In genomic region chr13:99053636-99054233, GRCh38 we compare ENCODE assay signal across 1 cellular context.
A peak's percentile ranks its signal among the peaks of the same experiment; 100 is the strongest.
TF ChIP-seq lines count a peak whose summit lies in the region.

No MANE protein-coding gene starts in this region.

TF ChIP-seq in K562, 482 proteins besides CTCF, POLR2A, EP300 and RAD21 (continued from another document and continues in another):
- TF ChIP-seq NCOA6 (IDR thresholded peaks at IDR 0.05) (no peak), FOXP1 (CRISPR knock-in tag; IDR thresholded peaks at IDR 0.05) (no peak), GMEB1 (CRISPR knock-in tag; IDR thresholded peaks at IDR 0.05) (no peak), ZSCAN29 (IDR thresholded peaks at IDR 0.05) (no peak), CSDE1 (IDR thresholded peaks at IDR 0.05) (no peak), KLF13 (tag; IDR thresholded peaks at IDR 0.05; ENCODE audit: borderline replicate concordance, low read depth) (no peak), ZNF644 (tag; IDR thresholded peaks at IDR 0.05; ENCODE audit: low read depth) (no peak), ILK (tag; IDR thresholded peaks at IDR 0.05; ENCODE audit: borderline replicate concordance, low read depth) (no peak), MXI1 (IDR thresholded peaks at IDR 0.05; ENCODE audit: low read depth, low read length) (no peak), ZNF592 (IDR thresholded peaks at IDR 0.05) (0 out of 2 replicates have a peak, but pooled peaks have one; percentile 10), FUS (optimal IDR thresholded peaks at IDR 0.05; ENCODE audit: low read depth, low read length) (no peak), CHD1 (IDR thresholded peaks at IDR 0.05; ENCODE audit: low read length) (no peak), ZNF253 (CRISPR knock-in tag; conservative IDR thresholded peaks at IDR 0.05) (no peak), SIRT6 (IDR thresholded peaks at IDR 0.05; ENCODE audit: low read depth, low read length) (no peak), ASH1L (IDR thresholded peaks at IDR 0.05; ENCODE audit: borderline replicate concordance, low read depth, partially characterized antibody) (no peak), ERF (CRISPR knock-in tag; IDR thresholded peaks at IDR 0.05) (no peak), NCOA2 (IDR thresholded peaks at IDR 0.05; ENCODE audit: partially characterized antibody in 2 of 2) (peak in 1 of 2 experiments; percentile 54), TCF7L2 (IDR thresholded peaks at IDR 0.05; ENCODE audit: low read depth, low read length) (no peak), RBM34 (IDR thresholded peaks at IDR 0.05; ENCODE audit: borderline replicate concordance, insufficient read depth, low read length) (no peak), ZKSCAN3 (CRISPR knock-in tag; IDR thresholded peaks at IDR 0.05) (no peak), HOXB6 (CRISPR knock-in tag; IDR thresholded peaks at IDR 0.05; ENCODE audit: borderline replicate concordance) (no peak), YBX1 (IDR thresholded peaks at IDR 0.05) (no peak), TFAM (CRISPR knock-in tag; conservative IDR thresholded peaks at IDR 0.05) (no peak), TSC22D4 (tag; IDR thresholded peaks at IDR 0.05) (no peak), TOE1 (IDR thresholded peaks at IDR 0.05; ENCODE audit: borderline replicate concordance) (no peak), TOE1 (CRISPR knock-in tag; IDR thresholded peaks at IDR 0.05; ENCODE audit: borderline replicate concordance, low read depth) (no peak), STAG1 (CRISPR knock-in tag; IDR thresholded peaks at IDR 0.05; ENCODE audit: borderline replicate concordance) (no peak), ZNF124 (CRISPR knock-in tag; IDR thresholded peaks at IDR 0.05) (no peak), SP2 (IDR thresholded peaks at IDR 0.05; ENCODE audit: extremely low read depth, low read depth, low read length, poor library complexity, severe bottlenecking) (no peak), ZNF134 (CRISPR knock-in tag; conservative IDR thresholded peaks at IDR 0.05) (no peak), HDAC3 (IDR thresholded peaks at IDR 0.05; ENCODE audit: borderline replicate concordance, partially characterized antibody) (peak; percentile 80), PCBP2 (IDR thresholded peaks at IDR 0.05; ENCODE audit: low read depth, low read length, poor library complexity, severe bottlenecking) (no peak), ZNF232 (CRISPR knock-in tag; IDR thresholded peaks at IDR 0.05) (no peak), KLF10 (CRISPR knock-in tag; IDR thresholded peaks at IDR 0.05) (no peak)
- TF ChIP-seq, protein P1, sequence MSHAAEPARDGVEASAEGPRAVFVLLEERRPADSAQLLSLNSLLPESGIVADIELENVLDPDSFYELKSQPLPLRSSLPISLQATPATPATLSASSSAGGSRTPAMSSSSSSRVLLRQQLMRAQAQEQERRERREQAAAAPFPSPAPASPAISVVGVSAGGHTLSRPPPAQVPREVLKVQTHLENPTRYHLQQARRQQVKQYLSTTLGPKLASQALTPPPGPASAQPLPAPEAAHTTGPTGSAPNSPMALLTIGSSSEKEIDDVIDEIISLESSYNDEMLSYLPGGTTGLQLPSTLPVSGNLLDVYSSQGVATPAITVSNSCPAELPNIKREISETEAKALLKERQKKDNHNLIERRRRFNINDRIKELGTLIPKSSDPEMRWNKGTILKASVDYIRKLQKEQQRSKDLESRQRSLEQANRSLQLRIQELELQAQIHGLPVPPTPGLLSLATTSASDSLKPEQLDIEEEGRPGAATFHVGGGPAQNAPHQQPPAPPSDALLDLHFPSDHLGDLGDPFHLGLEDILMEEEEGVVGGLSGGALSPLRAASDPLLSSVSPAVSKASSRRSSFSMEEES (CRISPR knock-in tag; IDR thresholded peaks at IDR 0.05), result no peak
- TF ChIP-seq, protein P2, sequence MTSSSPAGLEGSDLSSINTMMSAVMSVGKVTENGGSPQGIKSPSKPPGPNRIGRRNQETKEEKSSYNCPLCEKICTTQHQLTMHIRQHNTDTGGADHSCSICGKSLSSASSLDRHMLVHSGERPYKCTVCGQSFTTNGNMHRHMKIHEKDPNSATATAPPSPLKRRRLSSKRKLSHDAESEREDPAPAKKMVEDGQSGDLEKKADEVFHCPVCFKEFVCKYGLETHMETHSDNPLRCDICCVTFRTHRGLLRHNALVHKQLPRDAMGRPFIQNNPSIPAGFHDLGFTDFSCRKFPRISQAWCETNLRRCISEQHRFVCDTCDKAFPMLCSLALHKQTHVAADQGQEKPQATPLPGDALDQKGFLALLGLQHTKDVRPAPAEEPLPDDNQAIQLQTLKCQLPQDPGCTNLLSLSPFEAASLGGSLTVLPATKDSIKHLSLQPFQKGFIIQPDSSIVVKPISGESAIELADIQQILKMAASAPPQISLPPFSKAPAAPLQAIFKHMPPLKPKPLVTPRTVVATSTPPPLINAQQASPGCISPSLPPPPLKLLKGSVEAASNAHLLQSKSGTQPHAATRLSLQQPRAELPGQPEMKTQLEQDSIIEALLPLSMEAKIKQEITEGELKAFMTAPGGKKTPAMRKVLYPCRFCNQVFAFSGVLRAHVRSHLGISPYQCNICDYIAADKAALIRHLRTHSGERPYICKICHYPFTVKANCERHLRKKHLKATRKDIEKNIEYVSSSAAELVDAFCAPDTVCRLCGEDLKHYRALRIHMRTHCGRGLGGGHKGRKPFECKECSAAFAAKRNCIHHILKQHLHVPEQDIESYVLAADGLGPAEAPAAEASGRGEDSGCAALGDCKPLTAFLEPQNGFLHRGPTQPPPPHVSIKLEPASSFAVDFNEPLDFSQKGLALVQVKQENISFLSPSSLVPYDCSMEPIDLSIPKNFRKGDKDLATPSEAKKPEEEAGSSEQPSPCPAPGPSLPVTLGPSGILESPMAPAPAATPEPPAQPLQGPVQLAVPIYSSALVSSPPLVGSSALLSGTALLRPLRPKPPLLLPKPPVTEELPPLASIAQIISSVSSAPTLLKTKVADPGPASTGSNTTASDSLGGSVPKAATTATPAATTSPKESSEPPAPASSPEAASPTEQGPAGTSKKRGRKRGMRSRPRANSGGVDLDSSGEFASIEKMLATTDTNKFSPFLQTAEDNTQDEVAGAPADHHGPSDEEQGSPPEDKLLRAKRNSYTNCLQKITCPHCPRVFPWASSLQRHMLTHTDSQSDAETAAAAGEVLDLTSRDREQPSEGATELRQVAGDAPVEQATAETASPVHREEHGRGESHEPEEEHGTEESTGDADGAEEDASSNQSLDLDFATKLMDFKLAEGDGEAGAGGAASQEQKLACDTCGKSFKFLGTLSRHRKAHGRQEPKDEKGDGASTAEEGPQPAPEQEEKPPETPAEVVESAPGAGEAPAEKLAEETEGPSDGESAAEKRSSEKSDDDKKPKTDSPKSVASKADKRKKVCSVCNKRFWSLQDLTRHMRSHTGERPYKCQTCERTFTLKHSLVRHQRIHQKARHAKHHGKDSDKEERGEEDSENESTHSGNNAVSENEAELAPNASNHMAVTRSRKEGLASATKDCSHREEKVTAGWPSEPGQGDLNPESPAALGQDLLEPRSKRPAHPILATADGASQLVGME (CRISPR knock-in tag; IDR thresholded peaks at IDR 0.05), result no peak
- TF ChIP-seq, protein P3, sequence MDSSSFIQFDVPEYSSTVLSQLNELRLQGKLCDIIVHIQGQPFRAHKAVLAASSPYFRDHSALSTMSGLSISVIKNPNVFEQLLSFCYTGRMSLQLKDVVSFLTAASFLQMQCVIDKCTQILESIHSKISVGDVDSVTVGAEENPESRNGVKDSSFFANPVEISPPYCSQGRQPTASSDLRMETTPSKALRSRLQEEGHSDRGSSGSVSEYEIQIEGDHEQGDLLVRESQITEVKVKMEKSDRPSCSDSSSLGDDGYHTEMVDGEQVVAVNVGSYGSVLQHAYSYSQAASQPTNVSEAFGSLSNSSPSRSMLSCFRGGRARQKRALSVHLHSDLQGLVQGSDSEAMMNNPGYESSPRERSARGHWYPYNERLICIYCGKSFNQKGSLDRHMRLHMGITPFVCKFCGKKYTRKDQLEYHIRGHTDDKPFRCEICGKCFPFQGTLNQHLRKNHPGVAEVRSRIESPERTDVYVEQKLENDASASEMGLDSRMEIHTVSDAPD (CRISPR knock-in tag; IDR thresholded peaks at IDR 0.05), result no peak
- TF ChIP-seq, protein P4, sequence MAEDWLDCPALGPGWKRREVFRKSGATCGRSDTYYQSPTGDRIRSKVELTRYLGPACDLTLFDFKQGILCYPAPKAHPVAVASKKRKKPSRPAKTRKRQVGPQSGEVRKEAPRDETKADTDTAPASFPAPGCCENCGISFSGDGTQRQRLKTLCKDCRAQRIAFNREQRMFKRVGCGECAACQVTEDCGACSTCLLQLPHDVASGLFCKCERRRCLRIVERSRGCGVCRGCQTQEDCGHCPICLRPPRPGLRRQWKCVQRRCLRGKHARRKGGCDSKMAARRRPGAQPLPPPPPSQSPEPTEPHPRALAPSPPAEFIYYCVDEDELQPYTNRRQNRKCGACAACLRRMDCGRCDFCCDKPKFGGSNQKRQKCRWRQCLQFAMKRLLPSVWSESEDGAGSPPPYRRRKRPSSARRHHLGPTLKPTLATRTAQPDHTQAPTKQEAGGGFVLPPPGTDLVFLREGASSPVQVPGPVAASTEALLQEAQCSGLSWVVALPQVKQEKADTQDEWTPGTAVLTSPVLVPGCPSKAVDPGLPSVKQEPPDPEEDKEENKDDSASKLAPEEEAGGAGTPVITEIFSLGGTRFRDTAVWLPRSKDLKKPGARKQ (CRISPR knock-in tag; IDR thresholded peaks at IDR 0.05), result no peak
- TF ChIP-seq, protein P5, sequence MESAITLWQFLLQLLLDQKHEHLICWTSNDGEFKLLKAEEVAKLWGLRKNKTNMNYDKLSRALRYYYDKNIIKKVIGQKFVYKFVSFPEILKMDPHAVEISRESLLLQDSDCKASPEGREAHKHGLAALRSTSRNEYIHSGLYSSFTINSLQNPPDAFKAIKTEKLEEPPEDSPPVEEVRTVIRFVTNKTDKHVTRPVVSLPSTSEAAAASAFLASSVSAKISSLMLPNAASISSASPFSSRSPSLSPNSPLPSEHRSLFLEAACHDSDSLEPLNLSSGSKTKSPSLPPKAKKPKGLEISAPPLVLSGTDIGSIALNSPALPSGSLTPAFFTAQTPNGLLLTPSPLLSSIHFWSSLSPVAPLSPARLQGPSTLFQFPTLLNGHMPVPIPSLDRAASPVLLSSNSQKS (CRISPR knock-in tag; IDR thresholded peaks at IDR 0.05), result no peak
- TF ChIP-seq, protein P6, sequence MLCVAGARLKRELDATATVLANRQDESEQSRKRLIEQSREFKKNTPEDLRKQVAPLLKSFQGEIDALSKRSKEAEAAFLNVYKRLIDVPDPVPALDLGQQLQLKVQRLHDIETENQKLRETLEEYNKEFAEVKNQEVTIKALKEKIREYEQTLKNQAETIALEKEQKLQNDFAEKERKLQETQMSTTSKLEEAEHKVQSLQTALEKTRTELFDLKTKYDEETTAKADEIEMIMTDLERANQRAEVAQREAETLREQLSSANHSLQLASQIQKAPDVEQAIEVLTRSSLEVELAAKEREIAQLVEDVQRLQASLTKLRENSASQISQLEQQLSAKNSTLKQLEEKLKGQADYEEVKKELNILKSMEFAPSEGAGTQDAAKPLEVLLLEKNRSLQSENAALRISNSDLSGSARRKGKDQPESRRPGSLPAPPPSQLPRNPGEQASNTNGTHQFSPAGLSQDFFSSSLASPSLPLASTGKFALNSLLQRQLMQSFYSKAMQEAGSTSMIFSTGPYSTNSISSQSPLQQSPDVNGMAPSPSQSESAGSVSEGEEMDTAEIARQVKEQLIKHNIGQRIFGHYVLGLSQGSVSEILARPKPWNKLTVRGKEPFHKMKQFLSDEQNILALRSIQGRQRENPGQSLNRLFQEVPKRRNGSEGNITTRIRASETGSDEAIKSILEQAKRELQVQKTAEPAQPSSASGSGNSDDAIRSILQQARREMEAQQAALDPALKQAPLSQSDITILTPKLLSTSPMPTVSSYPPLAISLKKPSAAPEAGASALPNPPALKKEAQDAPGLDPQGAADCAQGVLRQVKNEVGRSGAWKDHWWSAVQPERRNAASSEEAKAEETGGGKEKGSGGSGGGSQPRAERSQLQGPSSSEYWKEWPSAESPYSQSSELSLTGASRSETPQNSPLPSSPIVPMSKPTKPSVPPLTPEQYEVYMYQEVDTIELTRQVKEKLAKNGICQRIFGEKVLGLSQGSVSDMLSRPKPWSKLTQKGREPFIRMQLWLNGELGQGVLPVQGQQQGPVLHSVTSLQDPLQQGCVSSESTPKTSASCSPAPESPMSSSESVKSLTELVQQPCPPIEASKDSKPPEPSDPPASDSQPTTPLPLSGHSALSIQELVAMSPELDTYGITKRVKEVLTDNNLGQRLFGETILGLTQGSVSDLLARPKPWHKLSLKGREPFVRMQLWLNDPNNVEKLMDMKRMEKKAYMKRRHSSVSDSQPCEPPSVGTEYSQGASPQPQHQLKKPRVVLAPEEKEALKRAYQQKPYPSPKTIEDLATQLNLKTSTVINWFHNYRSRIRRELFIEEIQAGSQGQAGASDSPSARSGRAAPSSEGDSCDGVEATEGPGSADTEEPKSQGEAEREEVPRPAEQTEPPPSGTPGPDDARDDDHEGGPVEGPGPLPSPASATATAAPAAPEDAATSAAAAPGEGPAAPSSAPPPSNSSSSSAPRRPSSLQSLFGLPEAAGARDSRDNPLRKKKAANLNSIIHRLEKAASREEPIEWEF (CRISPR knock-in tag; IDR thresholded peaks at IDR 0.05), result no peak
